Comparison of ENCODE assay signal across 7 cellular contexts in genomic region chr7:94655884-94656657, GRCh38. TPM values are rescaled to one million over a fixed set of nuclear protein-coding genes. Genes with fewer than 3 reads are reported as not detected.
DNase-seq lines count a peak whose midpoint lies in the region; ATAC-seq and TF ChIP-seq lines count a peak whose summit lies in the region.

SGCE (minus strand) TSS chr7:94656133; CDS start chr7:94656098, 35 bp downstream.

- peaks cover 9% of the 10 kb centered on the region for H3K4me1 ChIP-seq in SJCRH30
- no peaks in the 10 kb centered on the region for H3K4me1 ChIP-seq in right cardiac atrium (ENCODE audit: control insufficient read depth, insufficient read depth, low read length)

- no peaks in the 10 kb centered on the region for H3K27me3 ChIP-seq in SJCRH30
- no peaks in the 10 kb centered on the region for H3K27me3 ChIP-seq in right cardiac atrium (ENCODE audit: control insufficient read depth, insufficient read depth)

- 18% methylated on average over 61 of the region's 61 CpGs for WGBS in right cardiac atrium

- intact Hi-C loops in right cardiac atrium (cut with DNase I) = no loop called here
- intact Hi-C loops in posterior vena cava (cut with DNase I) = loop anchor here in 1 of 2 donors (10.0 kb wide), 1 partner anchor 201 kb away; no protein-coding TSS in a partner anchor

- TF ChIP-seq CTCF in GM13977 (IDR thresholded peaks at IDR 0.05; ENCODE audit: extremely low read depth, insufficient read depth, missing control alignments) (peak; percentile 74), astrocyte of the cerebellum (IDR thresholded peaks at IDR 0.05; ENCODE audit: low read depth, low read length, missing control alignments) (peak; percentile 53)

- ATAC-seq in right cardiac atrium = peak; percentile 78 to 81
- ATAC-seq in HG02884 (IDR thresholded peaks at IDR 0.05; ENCODE audit: unreplicated experiment) = no peak

- in situ Hi-C loops in GM13977 (cut with MboI; ENCODE audit: low pct_unique_long_range_greater_than_20kb, low sequenced_read_pairs, unreplicated experiment) = no loop called here
- in situ Hi-C loops in astrocyte of the cerebellum (cut with HindIII; ENCODE audit: low sequenced_read_pairs) = no loop called here

- DNase-seq in GM13977 (ENCODE audit: low spot score) (peak; percentile 70), Kasumi-1 (lab: John Stamatoyannopoulos, UW) (peak; percentile 2 to 7), SJCRH30 (peak; percentile 86), astrocyte of the cerebellum (ENCODE audit: low read depth) (peak; percentile 55), right cardiac atrium (peak; percentile 74 to 89 (median 88)), posterior vena cava (ENCODE audit: low spot score) (peak; percentile 87)

- peak within 1 kb of the TSS; percentile 99 for H3K27ac ChIP-seq in SJCRH30
- H3K27ac ChIP-seq in right cardiac atrium (ENCODE audit: low read length) = peak within 1 kb of the TSS; percentile 23

- H3K4me3 ChIP-seq in SJCRH30 = peak within 1 kb of the TSS; percentile 89
- H3K4me3 ChIP-seq in astrocyte of the cerebellum (ENCODE audit: low read depth, low read length) = peak within 1 kb of the TSS; percentile 61
- peak within 1 kb of the TSS; percentile 65 for H3K4me3 ChIP-seq in right cardiac atrium (ENCODE audit: low read length)

- no peaks in the 10 kb centered on the region; the same call in 1 of the 2 replicates for H3K36me3 ChIP-seq in SJCRH30

- H3K9me3 ChIP-seq in SJCRH30 (replicated peaks) = no peaks in the 10 kb centered on the region
- no peaks in the 10 kb centered on the region for H3K9me3 ChIP-seq in right cardiac atrium (ENCODE audit: control insufficient read depth, low read length)

RNA-seq across cellular contexts. Expression of gene SGCE, which starts in this region (rescaled TPM):
- 52.5 and 55.2 TPM in 2 replicates for total RNA-seq in SJCRH30 (2014; rRNA removed; shearing (Covaris generic))
- total RNA-seq in right cardiac atrium (10 to 100 TPM; 40.2 to 44.6 (median 43.0) TPM), posterior vena cava (10 to 100 TPM; 59.4 to 67.2 TPM)
- 41.1 TPM for polyA plus RNA-seq in right cardiac atrium

Comparison
In these comparisons a context has a peak if more than half of its experiments do, and no peak if none do; other contexts are left out.
1. DNase-seq: peak in every context shown above with its lines; median percentile 88 in right cardiac atrium; 87 in posterior vena cava; 86 in SJCRH30; 70 in GM13977; 55 in astrocyte of the cerebellum; 4 in Kasumi-1.